ENCODE assay signal across 8 cellular contexts in the genomic region with DNA sequence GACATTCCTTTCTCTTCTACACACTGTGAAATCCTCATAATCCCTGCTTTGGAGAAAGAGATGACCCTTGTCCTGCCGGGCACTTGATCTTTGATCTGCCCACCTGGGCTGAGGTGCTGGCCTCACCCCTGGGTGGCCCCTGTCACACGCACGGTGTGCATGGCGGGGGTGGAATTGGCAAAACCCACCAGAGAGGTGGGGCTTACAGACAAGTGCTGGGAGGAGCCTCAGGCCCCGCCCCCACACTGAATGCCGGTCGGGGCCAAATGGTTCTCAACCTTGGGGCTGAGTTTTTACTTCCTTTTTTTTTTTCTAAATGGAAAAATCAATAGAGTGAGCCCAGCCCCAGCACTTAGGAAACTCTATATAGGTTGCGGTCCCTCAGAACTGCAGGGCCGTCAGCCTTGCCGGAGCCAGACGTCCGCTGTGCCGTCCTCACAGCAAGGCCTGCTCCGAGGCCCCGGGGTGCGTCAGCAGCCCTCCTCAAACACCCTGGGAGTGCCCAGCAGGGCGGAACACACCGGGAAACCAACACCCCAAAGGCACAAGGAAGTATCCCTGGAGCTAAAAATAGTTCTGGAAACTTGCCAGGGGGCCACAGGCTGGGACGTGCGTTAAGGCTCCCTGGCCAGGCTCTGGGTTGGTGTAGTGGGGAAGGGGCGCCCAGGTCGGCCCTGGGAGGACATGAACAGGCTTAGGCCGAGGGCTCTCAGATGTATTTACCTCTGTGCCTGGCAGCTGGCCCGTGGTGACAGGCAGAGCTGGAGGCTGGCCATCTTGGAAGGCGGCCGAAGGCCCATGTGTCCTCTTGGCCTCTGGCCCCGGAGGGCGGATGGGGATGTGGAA. TPM values are rescaled to one million over a fixed set of nuclear protein-coding genes. Genes with fewer than 3 reads are reported as not detected.
DNase-seq lines count a peak whose midpoint lies in the region; ATAC-seq, FAIRE-seq and TF ChIP-seq lines count a peak whose summit lies in the region.

No MANE protein-coding gene starts in this region.

- H3K4me3 ChIP-seq in breast epithelium (peak overlapping the region in 2 of 3 donors; percentile 34 to 50), stomach smooth muscle (ENCODE audit: low read length in 2 of 2) (peak overlapping the region; percentile 40 to 66)

- H3K9me3 Mint-ChIP-seq in endothelial cell (ENCODE audit: unreplicated experiment) = no peaks in the 10 kb centered on the region

- H3K27me3 ChIP-seq in breast epithelium (no peaks in the 10 kb centered on the region), stomach smooth muscle (ENCODE audit: control insufficient read depth in 1 of 2, insufficient read depth in 2 of 2, low read length in 2 of 2) (no peaks in the 10 kb centered on the region)

- H3K4me1 Mint-ChIP-seq in endothelial cell (ENCODE audit: unreplicated experiment) = peaks cover 13% of the 10 kb centered on the region

- peak overlapping the region; percentile 22 to 58 for H3K9ac ChIP-seq in stomach smooth muscle (ENCODE audit: low read length in 2 of 2)

- TF ChIP-seq CTCF in breast epithelium (IDR thresholded peaks at IDR 0.05) (peak in 1 of 3 donors; percentile 8), endothelial cell (IDR thresholded peaks at IDR 0.05; ENCODE audit: unreplicated experiment) (no peak)

- peak; percentile 58 for ATAC-seq in HG02588 (IDR thresholded peaks at IDR 0.05; ENCODE audit: unreplicated experiment)
- ATAC-seq in left colon = peak; percentile 84

- H3K4me1 ChIP-seq in breast epithelium (peaks cover 9 to 29% of the 10 kb centered on the region in 2 donors), stomach smooth muscle (ENCODE audit: control insufficient read depth, insufficient read depth, low read length) (peaks cover 22% of the 10 kb centered on the region)

- H3K36me3 ChIP-seq in breast epithelium (no peaks in the 10 kb centered on the region), stomach smooth muscle (ENCODE audit: control insufficient read depth in 2 of 2, insufficient read depth in 2 of 2, low read length in 2 of 2) (peaks cover 5 to 6% of the 10 kb centered on the region in 2 donors)

- peaks cover 3% of the 10 kb centered on the region for H3K27me3 Mint-ChIP-seq in endothelial cell (ENCODE audit: unreplicated experiment)

- no peak overlapping the region for H3K4me3 Mint-ChIP-seq in endothelial cell (ENCODE audit: unreplicated experiment)

- no peak overlapping the region for H3K27ac Mint-ChIP-seq in endothelial cell (ENCODE audit: unreplicated experiment)

- no peak for FAIRE-seq in urothelium cell line (lab: Jason Lieb, UNC)

- DNase-seq in GF-D8 (lab: John Stamatoyannopoulos, UW) (peak; percentile 45), NCI-H2196 (lab: John Stamatoyannopoulos, UW; ENCODE audit: unreplicated experiment) (peak; percentile 94), breast epithelium (ENCODE audit: low spot score in 2 of 2) (peak; percentile 88 to 95), left colon (peak; percentile 93), endothelial cell (ENCODE audit: low spot score) (no peak), urothelium cell line (ENCODE audit: low spot score) (no peak)

- intact Hi-C loops in breast epithelium (cut with DNase I; ENCODE audit: low total_unique reads) = no loop called here
- intact Hi-C loops in left colon (cut with DNase I, micrococcal nuclease) = no loop called here

- TF ChIP-seq POLR2A in breast epithelium (IDR thresholded peaks at IDR 0.05) = no peak

- no peaks in the 10 kb centered on the region for H3K9me3 ChIP-seq in breast epithelium
- no peaks in the 10 kb centered on the region for H3K9me3 ChIP-seq in stomach smooth muscle (ENCODE audit: control insufficient read depth in 2 of 2, low read length in 2 of 2)

- peaks cover 5% of the 10 kb centered on the region for H3K36me3 Mint-ChIP-seq in endothelial cell (ENCODE audit: low read depth, unreplicated experiment)

- H3K27ac ChIP-seq in breast epithelium = peak overlapping the region; percentile 93 to 95
- peak overlapping the region; percentile 70 for H3K27ac ChIP-seq in stomach smooth muscle (ENCODE audit: low read length)

RNA-seq across cellular contexts. Expression of a gene that starts 11.0 kb away (rescaled TPM):
- 10 to 100 TPM; 24.3 to 69.2 (median 40.3) TPM for total RNA-seq in breast epithelium
- 100 to 1,000 TPM; 155 to 161 TPM for total RNA-seq in left colon
- 24.7 TPM for total RNA-seq in endothelial cell (ENCODE audit: unreplicated experiment)

RNA-seq across cellular contexts. Expression of a gene that starts 23.5 kb away (rescaled TPM):
- total RNA-seq in breast epithelium (10 to 100 TPM in 2 of 3 donors, 1 to 10 TPM in 1; 6.2 to 15.7 (median 10.2) TPM), left colon (1 to 10 TPM; 1.8 to 7.9 TPM), endothelial cell (ENCODE audit: unreplicated experiment) (not detected)

Comparison
In these comparisons a context has a peak if more than half of its experiments do, and no peak if none do; other contexts are left out.
1. DNase-seq: peak in GF-D8 (single experiment), NCI-H2196 (single experiment), breast epithelium (2 of 2) and left colon (2 of 2); none in endothelial cell (single experiment) and urothelium cell line (single experiment).